26 cellular contexts compared by ENCODE assay signal in genomic region chr2:56456791-56457190, GRCh38.
"Had no signal": no experiment of that assay in that cellular context is flagged by ENCODE, and none has a peak within 500 bp of the region (broad histone marks: within the 10 kb centered on the region; RNA-seq: fewer than 3 reads in every experiment).

No MANE protein-coding gene starts in this region.

- H3K36me3 ChIP-seq: ascending aorta, cardiac muscle cell, SJCRH30 had no signal

- ATAC-seq: activated CD8-positive, alpha-beta T cell treated with anti-CD3 and anti-CD28 coated beads, Interleukin-2, amount 10 ng/mL, durations not matched to agents 7 days and 5 days; Panc1 had no signal

- DNase-seq: activated CD4-positive, alpha-beta T cell treated with anti-CD3 and anti-CD28 coated beads, Interleukin-2, amount 10 ng/mL, durations not matched to agents 24 days and 14 days; activated CD4-positive, alpha-beta T cell treated with anti-CD3 and anti-CD28 coated beads, Interleukin-2, amount 50 U/mL, for 4 hours; activated CD8-positive, alpha-beta T cell treated with anti-CD3 and anti-CD28 coated beads, Interleukin-2, amount 10 ng/mL, durations not matched to agents 7 days and 5 days; activated gamma-delta T cell; activated naive CD4-positive, alpha-beta T cell treated with Interleukin-2 at 50 U/mL for 16 hours; activated naive CD8-positive, alpha-beta T cell treated with anti-CD3 and anti-CD28 coated beads, Interleukin-2, amount 10 ng/mL, durations not matched to agents 7 days and 5 days; activated T-cell treated with anti-CD3 and anti-CD28 coated beads, Interleukin-2, amount 50 U/mL, for 24 hours; amygdala; Kasumi-1; KG1; MM.1S; MV-4-11; NCI-H1092; NCI-H1436 treated with DMSO at 0.1 percent for 48 hours; NCI-H1694 treated with DMSO at 0.1 percent for 48 hours; NCI-H2029; NCI-H2107; NCI-H226; NCI-H446 treated with DMSO at 0.1 percent for 48 hours; NCI-H524; SHP77; SJCRH30 had no signal

- H3K4me1 ChIP-seq: ascending aorta, SJCRH30 had no signal

- H3K27ac ChIP-seq: ascending aorta, cardiac muscle cell, SJCRH30, SK-N-MC had no signal

- H3K9me3 ChIP-seq: ascending aorta, SJCRH30 had no signal

- H3K4me3 ChIP-seq: ascending aorta, cardiac muscle cell, SJCRH30, SK-N-MC had no signal

- H3K27me3 ChIP-seq: ascending aorta, cardiac muscle cell, SJCRH30 had no signal
